ENCODE assay signal across 9 cellular contexts in the genomic region with DNA sequence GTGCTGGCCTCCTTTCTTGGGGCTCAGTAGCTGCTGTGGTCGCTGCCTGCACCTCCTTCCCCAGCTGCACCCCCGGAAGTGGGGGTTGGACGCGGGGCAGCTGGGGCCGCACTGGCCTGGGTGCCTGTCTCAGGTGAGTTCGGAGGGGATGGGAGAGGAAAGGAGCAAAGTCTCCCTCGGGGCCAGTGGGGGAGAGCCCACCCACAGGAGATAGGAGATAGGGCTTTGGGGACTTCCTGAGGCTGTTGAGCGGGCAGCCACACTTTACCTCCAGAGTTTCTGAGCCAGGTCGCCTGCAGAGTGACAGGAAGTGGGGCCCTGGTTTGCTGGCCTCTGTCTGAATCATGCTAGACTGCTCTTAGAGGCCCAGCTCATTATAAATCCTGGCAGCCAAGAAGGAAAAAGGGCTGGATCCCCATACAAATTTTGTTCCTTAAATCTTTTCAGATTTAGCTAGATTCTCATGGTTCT. TPM values are rescaled to one million over a fixed set of nuclear protein-coding genes. Genes with fewer than 3 reads are reported as not detected.
DNase-seq lines count a peak whose midpoint lies in the region; ATAC-seq, FAIRE-seq and TF ChIP-seq lines count a peak whose summit lies in the region.
"Had no signal": no experiment of that assay in that cellular context is flagged by ENCODE, and none has a peak within 500 bp of the region (broad histone marks: within the 10 kb centered on the region; RNA-seq: fewer than 3 reads in every experiment).

No MANE protein-coding gene starts in this region.

- no peaks in the 10 kb centered on the region for H3K9me3 Mint-ChIP-seq in stimulated activated naive B cell treated with anti-CD40 and anti-IgM and Interleukin-4, amounts not matched to agents 10 μg/mL and 1 μg/mL and 100 μg/mL, for 72 hours
- peaks cover 11% of the 10 kb centered on the region for H3K9me3 Mint-ChIP-seq in glutamatergic neuron (ENCODE audit: unreplicated experiment)

- H3K27me3 Mint-ChIP-seq in stimulated activated naive B cell treated with anti-CD40 and anti-IgM and Interleukin-4, amounts not matched to agents 10 μg/mL and 1 μg/mL and 100 μg/mL, for 72 hours, result no peaks in the 10 kb centered on the region
- no peaks in the 10 kb centered on the region for H3K27me3 Mint-ChIP-seq in glutamatergic neuron (ENCODE audit: unreplicated experiment)

- peaks cover 60 to 92% of the 10 kb centered on the region in 2 donors for H3K4me1 Mint-ChIP-seq in stimulated activated naive B cell treated with anti-CD40 and anti-IgM and Interleukin-4, amounts not matched to agents 10 μg/mL and 1 μg/mL and 100 μg/mL, for 72 hours
- H3K4me1 Mint-ChIP-seq in glutamatergic neuron (ENCODE audit: low read depth, unreplicated experiment), result peaks cover 40% of the 10 kb centered on the region

- FAIRE-seq in RCC 7860 (lab: Jason Lieb, UNC), result no peak
- FAIRE-seq: islet of Langerhans had no signal

- TF ChIP-seq CTCF in omental fat pad (IDR thresholded peaks at IDR 0.05), result no peak
- no peak for TF ChIP-seq CTCF in glutamatergic neuron (IDR thresholded peaks at IDR 0.05; ENCODE audit: partially characterized antibody, unreplicated experiment)

- ATAC-seq in GM18907 (IDR thresholded peaks at IDR 0.05; ENCODE audit: unreplicated experiment) (peak; percentile 76), HG02884 (IDR thresholded peaks at IDR 0.05; ENCODE audit: unreplicated experiment) (peak; percentile 61), omental fat pad (ENCODE audit: low FRiP score) (no peak)
- peak; percentile 57 to 61 for ATAC-seq in stimulated activated naive B cell treated with anti-CD40 and anti-IgM and Interleukin-4, amounts not matched to agents 10 μg/mL and 1 μg/mL and 100 μg/mL, for 72 hours (replicated peaks)

- peak overlapping the region; percentile 93 for H3K27ac Mint-ChIP-seq in stimulated activated naive B cell treated with anti-CD40 and anti-IgM and Interleukin-4, amounts not matched to agents 10 μg/mL and 1 μg/mL and 100 μg/mL, for 72 hours
- no peak overlapping the region for H3K27ac Mint-ChIP-seq in glutamatergic neuron (ENCODE audit: unreplicated experiment)

- peak; percentile 23 for DNase-seq in RCC 7860 (ENCODE audit: low spot score)
- peak; percentile 55 for DNase-seq in astrocyte of the hippocampus (ENCODE audit: low read depth, low spot score)
- no peak for DNase-seq in stimulated activated naive B cell treated with anti-CD40 and anti-IgM and Interleukin-4, amounts not matched to agents 10 μg/mL and 1 μg/mL and 100 μg/mL, for 72 hours
- DNase-seq in NCI-H146 (lab: John Stamatoyannopoulos, UW), result no peak
- DNase-seq in omental fat pad (ENCODE audit: low spot score), result no peak
- DNase-seq in glutamatergic neuron, result no peak

- peak overlapping the region; percentile 29 to 74 for H3K4me3 Mint-ChIP-seq in stimulated activated naive B cell treated with anti-CD40 and anti-IgM and Interleukin-4, amounts not matched to agents 10 μg/mL and 1 μg/mL and 100 μg/mL, for 72 hours
- H3K4me3 Mint-ChIP-seq in glutamatergic neuron (ENCODE audit: unreplicated experiment), result no peak overlapping the region

- H3K36me3 Mint-ChIP-seq in stimulated activated naive B cell treated with anti-CD40 and anti-IgM and Interleukin-4, amounts not matched to agents 10 μg/mL and 1 μg/mL and 100 μg/mL, for 72 hours, result peaks cover 9 to 42% of the 10 kb centered on the region in 2 donors
- H3K36me3 Mint-ChIP-seq in glutamatergic neuron (ENCODE audit: unreplicated experiment), result no peaks in the 10 kb centered on the region

RNA-seq across cellular contexts. Expression of a gene that starts 8.1 kb away (rescaled TPM):
- total RNA-seq in omental fat pad (10 to 100 TPM; 27.4 to 50.9 (median 36.0) TPM), glutamatergic neuron (ENCODE audit: unreplicated experiment) (82.6 TPM)

Comparison
In these comparisons a context has a peak if more than half of its experiments do, and no peak if none do; other contexts are left out.
1. DNase-seq: peak in RCC 7860 (single experiment) and astrocyte of the hippocampus (single experiment); none in stimulated activated naive B cell treated with anti-CD40 and anti-IgM and Interleukin-4, amounts not matched to agents 10 μg/mL and 1 μg/mL and 100 μg/mL, for 72 hours (single experiment), NCI-H146 (single experiment), omental fat pad (single experiment) and glutamatergic neuron (single experiment).